Comparison of ENCODE assay signal across 19 cellular contexts in the genomic region with DNA sequence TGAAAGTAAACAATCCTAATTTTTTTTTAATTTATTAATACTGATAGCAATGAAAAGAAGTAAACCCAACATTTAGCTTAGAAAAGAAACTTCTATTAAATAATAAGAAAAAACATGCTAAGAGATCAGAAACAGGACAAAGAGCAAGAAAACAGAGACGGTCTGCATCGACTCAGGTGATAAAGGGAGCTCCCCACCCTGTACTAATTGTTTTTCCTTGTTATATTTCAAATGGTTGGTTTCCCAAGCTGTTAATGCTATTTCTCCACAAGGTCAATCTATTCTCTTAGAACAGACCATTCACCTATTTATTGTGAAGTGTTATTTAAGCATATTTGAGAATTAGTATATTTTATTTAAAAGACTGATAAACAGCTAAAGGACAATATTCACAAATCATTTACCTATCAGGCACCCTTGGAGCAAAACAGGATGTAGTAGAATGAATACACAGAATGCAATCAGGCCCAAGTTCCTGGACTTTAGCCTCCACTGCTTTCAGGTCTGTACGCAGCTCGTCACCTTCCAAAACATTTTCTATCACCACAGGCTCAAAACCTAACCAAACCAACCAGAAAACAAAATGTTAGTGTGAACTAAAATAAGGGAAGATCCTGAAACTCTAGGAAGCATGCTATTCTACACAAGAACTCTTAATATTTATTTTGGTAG. TPM values are rescaled to one million over a fixed set of nuclear protein-coding genes. Genes with fewer than 3 reads are reported as not detected.
DNase-seq lines count a peak whose midpoint lies in the region; ATAC-seq and TF ChIP-seq lines count a peak whose summit lies in the region.
"Had no signal": no experiment of that assay in that cellular context is flagged by ENCODE, and none has a peak within 500 bp of the region (broad histone marks: within the 10 kb centered on the region; RNA-seq: fewer than 3 reads in every experiment).

No MANE protein-coding gene starts in this region.

- intact Hi-C loops in A673 (cut with micrococcal nuclease; ENCODE audit: unreplicated experiment), result no loop called here
- intact Hi-C loops in activated CD8-positive, alpha-beta T cell treated with anti-CD3 and anti-CD28 coated beads for 36 hours (cut with micrococcal nuclease), result no loop called here

- ATAC-seq in HG03108 (IDR thresholded peaks at IDR 0.05; ENCODE audit: unreplicated experiment), result no peak
- no peak for ATAC-seq in activated CD8-positive, alpha-beta T cell treated with anti-CD3 and anti-CD28 coated beads for 36 hours
- ATAC-seq: HCT116 had no signal

- H3K27ac Mint-ChIP-seq in nephron progenitor cell, result peak overlapping the region; percentile 8
- H3K27ac Mint-ChIP-seq in activated CD8-positive, alpha-beta T cell treated with anti-CD3 and anti-CD28 coated beads for 36 hours, result no peak overlapping the region
- H3K27ac Mint-ChIP-seq in immature natural killer cell, result no peak overlapping the region
- H3K27ac Mint-ChIP-seq: activated naive CD4-positive, alpha-beta T cell treated with anti-CD3 and anti-CD28 coated beads, Interleukin-2, amount 10 ng/mL, durations not matched to agents 7 days and 5 days; CD4-positive, alpha-beta T cell; neural progenitor cell had no signal

- no peaks in the 10 kb centered on the region for H3K36me3 ChIP-seq in A673 (ENCODE audit: insufficient read depth, low read length, poor library complexity, severe bottlenecking)

- peaks cover 5% of the 10 kb centered on the region for H3K36me3 Mint-ChIP-seq in nephron progenitor cell (ENCODE audit: low read depth)
- peaks cover 26% of the 10 kb centered on the region for H3K36me3 Mint-ChIP-seq in activated CD8-positive, alpha-beta T cell treated with anti-CD3 and anti-CD28 coated beads for 36 hours (ENCODE audit: low read depth)
- peaks cover 0 to 13% (median 3%) of the 10 kb centered on the region in 3 donors for H3K36me3 Mint-ChIP-seq in immature natural killer cell

- no peak overlapping the region for H3K27ac ChIP-seq in A673 (ENCODE audit: low read depth, low read length, poor library complexity, severe bottlenecking)
- H3K27ac ChIP-seq: neural progenitor cell had no signal

- H3K4me3 Mint-ChIP-seq in nephron progenitor cell (no peak overlapping the region), immature natural killer cell (no peak overlapping the region)
- H3K4me3 Mint-ChIP-seq in activated CD8-positive, alpha-beta T cell treated with anti-CD3 and anti-CD28 coated beads for 36 hours, result no peak overlapping the region
- H3K4me3 Mint-ChIP-seq: activated naive CD4-positive, alpha-beta T cell treated with anti-CD3 and anti-CD28 coated beads, Interleukin-2, amount 10 ng/mL, durations not matched to agents 7 days and 5 days; CD4-positive, alpha-beta T cell; neural progenitor cell had no signal

- no peaks in the 10 kb centered on the region for H3K9me3 Mint-ChIP-seq in nephron progenitor cell
- no peaks in the 10 kb centered on the region for H3K9me3 Mint-ChIP-seq in activated CD8-positive, alpha-beta T cell treated with anti-CD3 and anti-CD28 coated beads for 36 hours
- no peaks in the 10 kb centered on the region for H3K9me3 Mint-ChIP-seq in immature natural killer cell
- H3K9me3 Mint-ChIP-seq: activated naive CD4-positive, alpha-beta T cell treated with anti-CD3 and anti-CD28 coated beads, Interleukin-2, amount 10 ng/mL, durations not matched to agents 7 days and 5 days; CD4-positive, alpha-beta T cell; neural progenitor cell had no signal

- H3K4me1 ChIP-seq in A673 (ENCODE audit: insufficient read depth, low read length, poor library complexity, severe bottlenecking), result peaks cover 8% of the 10 kb centered on the region

- TF ChIP-seq CTCF in nephron progenitor cell (IDR thresholded peaks at IDR 0.05) (no peak), A673 (conservative IDR thresholded peaks at IDR 0.05; ENCODE audit: low read depth, low read length) (no peak)
- TF ChIP-seq CTCF in activated CD8-positive, alpha-beta T cell treated with anti-CD3 and anti-CD28 coated beads for 36 hours (IDR thresholded peaks at IDR 0.05), result no peak

- H3K27me3 Mint-ChIP-seq in nephron progenitor cell (ENCODE audit: low read depth, poor library complexity) (no peaks in the 10 kb centered on the region), immature natural killer cell (ENCODE audit: low read depth in 3 of 3) (peaks cover 2 to 8% (median 5%) of the 10 kb centered on the region in 3 donors)
- H3K27me3 Mint-ChIP-seq in activated CD8-positive, alpha-beta T cell treated with anti-CD3 and anti-CD28 coated beads for 36 hours, result no peaks in the 10 kb centered on the region
- H3K27me3 Mint-ChIP-seq: activated naive CD4-positive, alpha-beta T cell treated with anti-CD3 and anti-CD28 coated beads, Interleukin-2, amount 10 ng/mL, durations not matched to agents 7 days and 5 days; CD4-positive, alpha-beta T cell had no signal

- H3K27me3 ChIP-seq in A673 (replicated peaks; ENCODE audit: insufficient read depth, low read depth, low read length, poor library complexity), result no peaks in the 10 kb centered on the region
- H3K27me3 ChIP-seq: neural progenitor cell had no signal

- POLR2A ChIA-PET in A673 (lab: Charles Lee; ENCODE audit: low non-redundant PET), result no interaction called here
- POLR2A ChIA-PET in activated CD8-positive, alpha-beta T cell treated with anti-CD3 and anti-CD28 coated beads for 36 hours (lab: Charles Lee), result no interaction called here

- DNase-seq in DMS53 treated with DMSO at 0.1 percent for 48 hours (lab: John Stamatoyannopoulos, UW; ENCODE audit: unreplicated experiment), result peak; percentile 83
- peak; percentile 53 for DNase-seq in NCI-H526 treated with DMSO at 0.1 percent for 48 hours (lab: John Stamatoyannopoulos, UW)
- peak; percentile 5 for DNase-seq in glomerular visceral epithelial cell (ENCODE audit: extremely low spot score)
- DNase-seq in nephron progenitor cell, result no peak
- no peak for DNase-seq in A673 (ENCODE audit: low spot score)
- no peak for DNase-seq in activated CD8-positive, alpha-beta T cell treated with anti-CD3 and anti-CD28 coated beads for 36 hours
- no peak for DNase-seq in immature natural killer cell
- DNase-seq: activated naive CD4-positive, alpha-beta T cell treated with anti-CD3 and anti-CD28 coated beads, Interleukin-2, amount 10 ng/mL, durations not matched to agents 7 days and 5 days; activated T-cell treated with anti-CD3 and anti-CD28 coated beads, Interleukin-2, amount 50 U/mL, for 1 hour; CD4-positive, alpha-beta T cell; DMS79 treated with DMSO at 0.1 percent for 48 hours; islet precursor cell; mesenchymal stem cell; NCI-H1694 treated with DMSO at 0.1 percent for 48 hours; Right ventricle myocardium superior; stimulated activated CD4-positive, alpha-beta T cell treated with anti-CD3 and anti-CD28 coated beads, Interleukin-15, amount 100 ng/mL, for 24 hours had no signal

- no peak overlapping the region for H3K4me3 ChIP-seq in A673 (ENCODE audit: low read depth, low read length, poor library complexity, severe bottlenecking)
- H3K4me3 ChIP-seq: neural progenitor cell had no signal

- H3K9me3 ChIP-seq in A673 (ENCODE audit: low read depth, low read length, poor library complexity, severe bottlenecking), result no peaks in the 10 kb centered on the region

- H3K4me1 Mint-ChIP-seq in nephron progenitor cell (peaks cover 9% of the 10 kb centered on the region), immature natural killer cell (peaks cover 9 to 20% of the 10 kb centered on the region in 2 donors)
- peaks cover 11% of the 10 kb centered on the region for H3K4me1 Mint-ChIP-seq in activated CD8-positive, alpha-beta T cell treated with anti-CD3 and anti-CD28 coated beads for 36 hours (ENCODE audit: low read depth)

- no TSS peak for BruUV-seq in A673 (replicated peaks; lab: Mats Ljungman, UMichigan)

- CTCF ChIA-PET in A673 (lab: Charles Lee), result no interaction called here
- CTCF ChIA-PET in activated CD8-positive, alpha-beta T cell treated with anti-CD3 and anti-CD28 coated beads for 36 hours (lab: Charles Lee), result interaction anchor here (1.3 to 1.7 kb wide), 2 partner anchors 10 to 158 kb away, joined by 7 read pairs; a partner anchor contains a TSS

RNA-seq across cellular contexts. Expression of a gene that starts 5.5 kb away (rescaled TPM):
- total RNA-seq in A673 (2021), result 11.6 and 12.9 TPM in 2 replicates
- 10 to 100 TPM; 13.9 to 15.2 TPM for total RNA-seq in activated CD8-positive, alpha-beta T cell treated with anti-CD3 and anti-CD28 coated beads for 36 hours
- polyA plus RNA-seq in immature natural killer cell, result 1 to 10 TPM; 2.1 to 6.0 (median 4.6) TPM

Comparison
In these comparisons a context has a peak if more than half of its experiments do, and no peak if none do; other contexts are left out.
1. DNase-seq: peak in DMS53 treated with DMSO at 0.1 percent for 48 hours (single experiment), NCI-H526 treated with DMSO at 0.1 percent for 48 hours (single experiment) and glomerular visceral epithelial cell (single experiment); none in nephron progenitor cell (single experiment), A673 (single experiment), activated CD8-positive, alpha-beta T cell treated with anti-CD3 and anti-CD28 coated beads for 36 hours (single experiment) and immature natural killer cell (0 of 3).